Comparison of ENCODE assay signal across 22 cellular contexts in genomic region chr10:100489388-100489787, GRCh38. TPM values are rescaled to one million over a fixed set of nuclear protein-coding genes. Genes with fewer than 3 reads are reported as not detected.
DNase-seq lines count a peak whose midpoint lies in the region; ATAC-seq, FAIRE-seq and TF ChIP-seq lines count a peak whose summit lies in the region.
"Had no signal": no experiment of that assay in that cellular context is flagged by ENCODE, and none has a peak within 500 bp of the region (broad histone marks: within the 10 kb centered on the region; RNA-seq: fewer than 3 reads in every experiment).

No MANE protein-coding gene starts in this region.

- CTCF ChIA-PET in activated CD8-positive, alpha-beta memory T cell treated with anti-CD3 and anti-CD28 coated beads, Interleukin-2, amount 10 ng/mL, durations not matched to agents 7 days and 5 days (lab: Charles Lee) = interaction anchor here (10.0 to 10.3 kb wide), 2 partner anchors 7 to 23 kb away, joined by 179 to 363 read pairs; partner anchors contain the start of gene SEC31B

- no peak for ATAC-seq in activated CD8-positive, alpha-beta memory T cell treated with anti-CD3 and anti-CD28 coated beads, Interleukin-2, amount 10 ng/mL, durations not matched to agents 7 days and 5 days
- no peak for ATAC-seq in HG02678 (IDR thresholded peaks at IDR 0.05; ENCODE audit: unreplicated experiment)
- ATAC-seq: A549; CD8-positive, alpha-beta T cell; HepG2 had no signal

- H3K9ac ChIP-seq in kidney (ENCODE audit: low read length in 2 of 2) = no peak overlapping the region

- H3K36me3 ChIP-seq in kidney (ENCODE audit: control insufficient read depth in 1 of 2, insufficient read depth in 2 of 2, low read length in 2 of 2) = peaks cover 5 to 12% of the 10 kb centered on the region in 2 donors
- H3K36me3 ChIP-seq: BE2C had no signal

- no peak for DNase-seq in activated CD8-positive, alpha-beta memory T cell treated with anti-CD3 and anti-CD28 coated beads, Interleukin-2, amount 10 ng/mL, durations not matched to agents 7 days and 5 days
- DNase-seq in activated CD8-positive, alpha-beta memory T cell treated with anti-CD3 and anti-CD28 coated beads, Interleukin-2, amount 50 U/mL, for 4 hours = no peak
- DNase-seq in NB4 (ENCODE audit: low read depth) (peak; percentile 22), endothelial cell (ENCODE audit: low spot score) (no peak), kidney (no peak)
- DNase-seq: BE2C; CD8-positive, alpha-beta T cell; COR-L47; DMS153; DMS79 treated with DMSO at 0.1 percent for 48 hours; EL; GOT3; H9 had no signal

- H3K4me3 ChIP-seq in NB4 (ENCODE audit: low read depth, low read length) = no peak overlapping the region
- H3K4me3 ChIP-seq in kidney (ENCODE audit: low read length in 2 of 2) = no peak overlapping the region
- H3K4me3 ChIP-seq: A549 had no signal

- FAIRE-seq in kidney (lab: Jason Lieb, UNC) = no peak
- FAIRE-seq: A549, D721Med, G401.6, GM12891, HepG2, HTR-8/SVneo had no signal

- intact Hi-C loops in kidney (cut with DNase I) = no loop called here

- no peak overlapping the region for H3K4me3 Mint-ChIP-seq in activated CD8-positive, alpha-beta memory T cell treated with anti-CD3 and anti-CD28 coated beads, Interleukin-2, amount 10 ng/mL, durations not matched to agents 7 days and 5 days
- H3K4me3 Mint-ChIP-seq in endothelial cell (ENCODE audit: unreplicated experiment) = peak overlapping the region; percentile 21
- H3K4me3 Mint-ChIP-seq: CD8-positive, alpha-beta T cell; H9 had no signal

- H3K36me3 Mint-ChIP-seq in activated CD8-positive, alpha-beta memory T cell treated with anti-CD3 and anti-CD28 coated beads, Interleukin-2, amount 10 ng/mL, durations not matched to agents 7 days and 5 days = peaks cover 42% of the 10 kb centered on the region
- peaks cover 24% of the 10 kb centered on the region for H3K36me3 Mint-ChIP-seq in endothelial cell (ENCODE audit: low read depth, unreplicated experiment)

- no peaks in the 10 kb centered on the region for H3K4me1 ChIP-seq in kidney (ENCODE audit: control insufficient read depth in 1 of 2, insufficient read depth in 1 of 2, low read depth in 1 of 2, low read length in 2 of 2)
- H3K4me1 ChIP-seq: A549, BE2C had no signal

- TF ChIP-seq CTCF in NB4 (IDR thresholded peaks at IDR 0.05; ENCODE audit: low read depth, low read length) = no peak
- no peak for TF ChIP-seq CTCF in endothelial cell (IDR thresholded peaks at IDR 0.05; ENCODE audit: unreplicated experiment)
- no peak for TF ChIP-seq CTCF in kidney (IDR thresholded peaks at IDR 0.05; ENCODE audit: borderline replicate concordance, extremely low read depth, insufficient read depth)

- no peak overlapping the region for H3K27ac ChIP-seq in kidney (ENCODE audit: low read depth in 2 of 2, low read length in 2 of 2)
- H3K27ac ChIP-seq: A549, C4-2B had no signal

- no peaks in the 10 kb centered on the region for H3K27me3 Mint-ChIP-seq in activated CD8-positive, alpha-beta memory T cell treated with anti-CD3 and anti-CD28 coated beads, Interleukin-2, amount 10 ng/mL, durations not matched to agents 7 days and 5 days
- peaks cover 10% of the 10 kb centered on the region for H3K27me3 Mint-ChIP-seq in endothelial cell (ENCODE audit: unreplicated experiment)

- no peaks in the 10 kb centered on the region for H3K9me3 Mint-ChIP-seq in activated CD8-positive, alpha-beta memory T cell treated with anti-CD3 and anti-CD28 coated beads, Interleukin-2, amount 10 ng/mL, durations not matched to agents 7 days and 5 days (ENCODE audit: low read depth)
- H3K9me3 Mint-ChIP-seq in endothelial cell (ENCODE audit: unreplicated experiment) = no peaks in the 10 kb centered on the region
- H3K9me3 Mint-ChIP-seq: CD8-positive, alpha-beta T cell had no signal

- peaks cover 9% of the 10 kb centered on the region for H3K4me1 Mint-ChIP-seq in activated CD8-positive, alpha-beta memory T cell treated with anti-CD3 and anti-CD28 coated beads, Interleukin-2, amount 10 ng/mL, durations not matched to agents 7 days and 5 days
- peaks cover 16% of the 10 kb centered on the region for H3K4me1 Mint-ChIP-seq in endothelial cell (ENCODE audit: unreplicated experiment)

- no peaks in the 10 kb centered on the region for H3K9me3 ChIP-seq in kidney (ENCODE audit: control insufficient read depth in 1 of 2, low read length in 2 of 2)
- H3K9me3 ChIP-seq: A549, BE2C had no signal

- TF ChIP-seq POLR2A in NB4 (IDR thresholded peaks at IDR 0.05; ENCODE audit: extremely low read depth, insufficient read length) = no peak

- H3K27ac Mint-ChIP-seq in activated CD8-positive, alpha-beta memory T cell treated with anti-CD3 and anti-CD28 coated beads, Interleukin-2, amount 10 ng/mL, durations not matched to agents 7 days and 5 days = peak overlapping the region; percentile 3
- no peak overlapping the region for H3K27ac Mint-ChIP-seq in endothelial cell (ENCODE audit: unreplicated experiment)
- H3K27ac Mint-ChIP-seq: CD8-positive, alpha-beta T cell; H9 had no signal

RNA-seq across cellular contexts. Expression of gene WNT8B, which starts 26.6 kb away (rescaled TPM):
- under 1 TPM in 1 of 2 experiments, not detected in 1; 0.41 TPM for total RNA-seq in activated CD8-positive, alpha-beta memory T cell treated with anti-CD3 and anti-CD28 coated beads, Interleukin-2, amount 10 ng/mL, durations not matched to agents 7 days and 5 days
- total RNA-seq in endothelial cell (ENCODE audit: unreplicated experiment) (not detected), kidney (not detected)
- polyA plus RNA-seq in kidney (ENCODE audit: insufficient read depth, low read depth, low replicate concordance) = 0.60 TPM
- total RNA-seq: CD8-positive, alpha-beta T cell; H9 had no signal
- polyA plus RNA-seq: AG04450 had no signal

RNA-seq across cellular contexts. Expression of gene SEC31B, which starts 30.3 kb away (rescaled TPM):
- 100 to 1,000 TPM in 1 of 2 experiments, 10 to 100 TPM in 1; 42.9 to 120 TPM for total RNA-seq in activated CD8-positive, alpha-beta memory T cell treated with anti-CD3 and anti-CD28 coated beads, Interleukin-2, amount 10 ng/mL, durations not matched to agents 7 days and 5 days
- 13.2 TPM for total RNA-seq in endothelial cell (ENCODE audit: unreplicated experiment)
- total RNA-seq in kidney = 10.6 TPM
- 5.6 TPM for polyA plus RNA-seq in kidney (ENCODE audit: insufficient read depth, low read depth, low replicate concordance)

RNA-seq across cellular contexts. Expression of gene NDUFB8, which starts 40.3 kb away (rescaled TPM):
- 100 to 1,000 TPM; 268 to 300 TPM for total RNA-seq in activated CD8-positive, alpha-beta memory T cell treated with anti-CD3 and anti-CD28 coated beads, Interleukin-2, amount 10 ng/mL, durations not matched to agents 7 days and 5 days
- total RNA-seq in endothelial cell (ENCODE audit: unreplicated experiment) (171 TPM), kidney (162 TPM)
- polyA plus RNA-seq in kidney (ENCODE audit: insufficient read depth, low read depth, low replicate concordance) = 638 TPM

RNA-seq across cellular contexts. Expression of gene HIF1AN, which starts 46.4 kb away (rescaled TPM):
- total RNA-seq in activated CD8-positive, alpha-beta memory T cell treated with anti-CD3 and anti-CD28 coated beads, Interleukin-2, amount 10 ng/mL, durations not matched to agents 7 days and 5 days = 10 to 100 TPM; 49.2 to 53.6 TPM
- total RNA-seq in endothelial cell (ENCODE audit: unreplicated experiment) (44.4 TPM), kidney (40.6 TPM)
- polyA plus RNA-seq in kidney (ENCODE audit: insufficient read depth, low read depth, low replicate concordance) = 10.9 TPM
